ENCODE assay signal across 21 cellular contexts in the genomic region with DNA sequence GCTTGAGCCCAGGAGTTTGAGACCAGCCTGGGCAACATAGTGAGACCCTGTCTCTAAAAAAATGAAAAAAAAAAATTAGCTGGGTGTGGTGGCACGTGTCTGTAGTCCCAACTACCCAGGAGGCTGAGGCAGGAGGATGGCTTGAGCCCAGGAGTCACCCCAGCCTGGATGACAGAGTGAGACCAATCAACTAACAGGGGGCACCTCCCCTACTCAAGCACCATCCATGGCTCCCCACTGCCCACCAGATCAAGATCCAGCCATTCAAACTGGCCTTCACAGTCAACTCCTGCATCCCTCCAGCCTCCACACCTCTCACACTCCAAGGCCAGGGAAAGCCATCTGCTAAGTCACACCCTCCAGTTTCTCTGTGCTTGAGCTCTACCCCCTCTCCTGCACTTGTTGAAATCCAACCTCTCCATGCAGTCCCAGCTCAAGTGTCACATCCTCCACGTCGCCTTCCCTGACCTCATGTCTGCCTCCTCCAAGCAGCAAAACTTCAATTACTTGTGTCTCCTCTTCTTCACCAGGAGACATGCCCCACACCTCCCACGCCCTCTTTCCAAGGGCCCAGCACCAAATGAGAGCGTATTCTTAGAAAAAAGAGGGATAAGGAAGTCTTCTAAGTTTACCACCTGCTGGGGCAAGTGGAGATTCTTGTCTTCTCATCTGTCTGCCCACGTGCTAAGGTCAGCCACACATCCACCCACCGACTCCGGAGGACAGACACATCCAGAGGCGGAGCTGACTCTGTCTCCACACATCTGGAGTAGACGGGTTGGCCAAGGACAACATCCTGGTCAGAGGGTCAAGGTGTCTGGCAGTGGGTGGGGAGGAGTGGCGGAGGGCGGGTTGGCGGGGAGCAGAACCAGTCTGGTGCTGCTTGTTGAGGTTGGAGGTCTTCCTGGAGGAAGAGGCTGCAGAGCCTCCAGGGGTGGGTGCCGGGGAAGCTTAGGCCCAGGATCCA. TPM values are rescaled to one million over a fixed set of nuclear protein-coding genes. Genes with fewer than 3 reads are reported as not detected.
A peak's percentile ranks its signal among the peaks of the same experiment; 100 is the strongest.
DNase-seq lines count a peak whose midpoint lies in the region; ATAC-seq and TF ChIP-seq lines count a peak whose summit lies in the region.
"Had no signal": no experiment of that assay in that cellular context is flagged by ENCODE, and none has a peak within 500 bp of the region (broad histone marks: within the 10 kb centered on the region; RNA-seq: fewer than 3 reads in every experiment).

No MANE protein-coding gene starts in this region.

- no peaks in the 10 kb centered on the region for H3K36me3 ChIP-seq in HEK293 (ENCODE audit: control insufficient read depth in 2 of 2, insufficient read depth in 1 of 2, low read length in 2 of 2)
- H3K36me3 ChIP-seq: esophagus squamous epithelium, gastroesophageal sphincter, tibial artery had no signal

- H3K27me3 Mint-ChIP-seq in activated T-cell treated with anti-CD3 and anti-CD28 coated beads, Interleukin-2, amount 50 U/mL, for 72 hours (ENCODE audit: low read depth) = peaks cover 27% of the 10 kb centered on the region
- peaks cover 7% of the 10 kb centered on the region for H3K27me3 Mint-ChIP-seq in activated T-helper 17 cell treated with anti-CD3 and anti-CD28 coated beads, Interleukin-2, amount 50 U/mL, for 72 hours
- H3K27me3 Mint-ChIP-seq in natural killer cell treated with Interleukin-12 subunit alpha and Interleukin-12 subunit beta and Interleukin-15 and Interleukin-18, amount 100 ng/mL, for 72 hours = peaks cover 8 to 11% of the 10 kb centered on the region in 2 donors

- no peaks in the 10 kb centered on the region for H3K9me3 ChIP-seq in HEK293 (ENCODE audit: control insufficient read depth, insufficient read depth, low read depth, low read length)
- H3K9me3 ChIP-seq: esophagus squamous epithelium, gastroesophageal sphincter, tibial artery had no signal

- H3K4me1 ChIP-seq in HEK293 (ENCODE audit: control insufficient read depth, insufficient read depth, low read length) = peaks cover 2% of the 10 kb centered on the region

- no peaks in the 10 kb centered on the region for H3K9me3 Mint-ChIP-seq in activated T-cell treated with anti-CD3 and anti-CD28 coated beads, Interleukin-2, amount 50 U/mL, for 72 hours
- no peaks in the 10 kb centered on the region for H3K9me3 Mint-ChIP-seq in activated T-helper 17 cell treated with anti-CD3 and anti-CD28 coated beads, Interleukin-2, amount 50 U/mL, for 72 hours
- H3K9me3 Mint-ChIP-seq in natural killer cell treated with Interleukin-12 subunit alpha and Interleukin-12 subunit beta and Interleukin-15 and Interleukin-18, amount 100 ng/mL, for 72 hours = no peaks in the 10 kb centered on the region

- no peak for TF ChIP-seq CTCF in HEK293 (tag by site-specific recombination; IDR thresholded peaks at IDR 0.05)

- no peak overlapping the region for H3K27ac ChIP-seq in HEK293 (ENCODE audit: extremely low read depth, low read depth, low read length)
- H3K27ac ChIP-seq: gastroesophageal sphincter, HL-60, tibial artery had no signal

- no peak overlapping the region for H3K4me3 ChIP-seq in HEK293 (ENCODE audit: low read depth, low read length)
- H3K4me3 ChIP-seq: GM12878 had no signal

- CTCF ChIA-PET in HEK293 (lab: Yijun Ruan, JAX) = interaction anchor here (0.9 to 1.0 kb wide), 2 partner anchors 48 to 50 kb away, joined by 3 to 5 read pairs; no protein-coding TSS in a partner anchor

- DNase-seq in activated T-cell treated with anti-CD3 and anti-CD28 coated beads, Interleukin-2, amount 50 U/mL, for 72 hours = no peak
- DNase-seq in activated T-cell treated with anti-CD3 and anti-CD28 coated beads, Interleukin-2, amount 50 U/mL, for 1 hour = no peak
- no peak for DNase-seq in natural killer cell treated with Interleukin-12 subunit alpha and Interleukin-12 subunit beta and Interleukin-15 and Interleukin-18, amount 100 ng/mL, for 72 hours (ENCODE audit: low spot score)
- DNase-seq in activated CD4-positive, CD25-positive, alpha-beta regulatory T cell treated with anti-CD3 and anti-CD28 coated beads, Interleukin-2, amount 50 U/mL, for 72 hours = no peak
- DNase-seq: DMS79; esophagus squamous epithelium; Right ventricle myocardium superior; stimulated activated CD4-positive, alpha-beta T cell treated with anti-CD3 and anti-CD28 coated beads, Interleukin-1b, Interleukin-23, amount 100 ng/mL, for 48 hours; SW 1271; tibial artery had no signal

- POLR2A ChIA-PET in HEK293 (lab: Yijun Ruan, JAX) = interaction anchor here (0.6 kb wide), 1 partner anchor 1075 kb away, joined by 3 read pairs; no protein-coding TSS in a partner anchor

- H3K4me3 Mint-ChIP-seq in activated T-cell treated with anti-CD3 and anti-CD28 coated beads, Interleukin-2, amount 50 U/mL, for 72 hours = peak overlapping the region; percentile 87 to 89
- peak overlapping the region; percentile 81 for H3K4me3 Mint-ChIP-seq in activated T-helper 17 cell treated with anti-CD3 and anti-CD28 coated beads, Interleukin-2, amount 50 U/mL, for 72 hours
- H3K4me3 Mint-ChIP-seq in natural killer cell treated with Interleukin-12 subunit alpha and Interleukin-12 subunit beta and Interleukin-15 and Interleukin-18, amount 100 ng/mL, for 72 hours = peak overlapping the region; percentile 69
- H3K4me3 Mint-ChIP-seq: memory B cell, nephron had no signal

- no peak for ATAC-seq in activated T-cell treated with anti-CD3 and anti-CD28 coated beads, Interleukin-2, amount 50 U/mL, for 72 hours (replicated peaks in 1 of 2)
- no peak for ATAC-seq in activated T-helper 17 cell treated with anti-CD3 and anti-CD28 coated beads, Interleukin-2, amount 50 U/mL, for 72 hours (replicated peaks)
- ATAC-seq in natural killer cell treated with Interleukin-12 subunit alpha and Interleukin-12 subunit beta and Interleukin-15 and Interleukin-18, amount 100 ng/mL, for 72 hours = no peak
- ATAC-seq in HG03439 (IDR thresholded peaks at IDR 0.05; ENCODE audit: unreplicated experiment) = no peak
- no peak for ATAC-seq in HG03025 (IDR thresholded peaks at IDR 0.05; ENCODE audit: low FRiP score, unreplicated experiment)
- ATAC-seq: gastroesophageal sphincter, GM12878 had no signal

- H3K27ac Mint-ChIP-seq in activated T-cell treated with anti-CD3 and anti-CD28 coated beads, Interleukin-2, amount 50 U/mL, for 72 hours = no peak overlapping the region
- H3K27ac Mint-ChIP-seq in activated T-helper 17 cell treated with anti-CD3 and anti-CD28 coated beads, Interleukin-2, amount 50 U/mL, for 72 hours = no peak overlapping the region
- H3K27ac Mint-ChIP-seq in natural killer cell treated with Interleukin-12 subunit alpha and Interleukin-12 subunit beta and Interleukin-15 and Interleukin-18, amount 100 ng/mL, for 72 hours = no peak overlapping the region
- H3K27ac Mint-ChIP-seq: memory B cell, nephron had no signal

- peaks cover 14% of the 10 kb centered on the region for H3K4me1 Mint-ChIP-seq in activated T-cell treated with anti-CD3 and anti-CD28 coated beads, Interleukin-2, amount 50 U/mL, for 72 hours (ENCODE audit: low read depth)
- peaks cover 11% of the 10 kb centered on the region for H3K4me1 Mint-ChIP-seq in activated T-helper 17 cell treated with anti-CD3 and anti-CD28 coated beads, Interleukin-2, amount 50 U/mL, for 72 hours
- peaks cover 9 to 17% of the 10 kb centered on the region in 2 donors for H3K4me1 Mint-ChIP-seq in natural killer cell treated with Interleukin-12 subunit alpha and Interleukin-12 subunit beta and Interleukin-15 and Interleukin-18, amount 100 ng/mL, for 72 hours (ENCODE audit: low read depth in 2 of 2)
- H3K4me1 Mint-ChIP-seq: nephron had no signal

- H3K36me3 Mint-ChIP-seq in activated T-cell treated with anti-CD3 and anti-CD28 coated beads, Interleukin-2, amount 50 U/mL, for 72 hours (ENCODE audit: insufficient read depth in 2 of 2) = peaks cover 0 to 2% of the 10 kb centered on the region in 2 donors
- no peaks in the 10 kb centered on the region for H3K36me3 Mint-ChIP-seq in activated T-helper 17 cell treated with anti-CD3 and anti-CD28 coated beads, Interleukin-2, amount 50 U/mL, for 72 hours (ENCODE audit: low read depth)
- no peaks in the 10 kb centered on the region for H3K36me3 Mint-ChIP-seq in natural killer cell treated with Interleukin-12 subunit alpha and Interleukin-12 subunit beta and Interleukin-15 and Interleukin-18, amount 100 ng/mL, for 72 hours

TF ChIP-seq in HEK293, 187 proteins besides CTCF, POLR2A, EP300 and RAD21 (continues in another document):
- peak; percentile 85 for TF ChIP-seq ZFHX2 (tag by site-specific recombination; conservative IDR thresholded peaks at IDR 0.05)
- TF ChIP-seq, protein P1, sequence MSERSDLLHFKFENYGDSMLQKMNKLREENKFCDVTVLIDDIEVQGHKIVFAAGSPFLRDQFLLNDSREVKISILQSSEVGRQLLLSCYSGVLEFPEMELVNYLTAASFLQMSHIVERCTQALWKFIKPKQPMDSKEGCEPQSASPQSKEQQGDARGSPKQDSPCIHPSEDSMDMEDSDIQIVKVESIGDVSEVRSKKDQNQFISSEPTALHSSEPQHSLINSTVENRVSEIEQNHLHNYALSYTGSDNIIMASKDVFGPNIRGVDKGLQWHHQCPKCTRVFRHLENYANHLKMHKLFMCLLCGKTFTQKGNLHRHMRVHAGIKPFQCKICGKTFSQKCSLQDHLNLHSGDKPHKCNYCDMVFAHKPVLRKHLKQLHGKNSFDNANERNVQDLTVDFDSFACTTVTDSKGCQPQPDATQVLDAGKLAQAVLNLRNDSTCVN (tag by site-specific recombination; optimal IDR thresholded peaks at IDR 0.05) = no peak

RNA-seq across cellular contexts. Expression of a gene that starts 1.0 kb away (rescaled TPM):
- total RNA-seq in activated T-cell treated with anti-CD3 and anti-CD28 coated beads, Interleukin-2, amount 50 U/mL, for 72 hours = 1 to 10 TPM in 1 of 2 donors, under 1 TPM in 1; 0.84 to 1.2 TPM
- under 1 TPM; 0.58 to 0.73 TPM for total RNA-seq in activated T-helper 17 cell treated with anti-CD3 and anti-CD28 coated beads, Interleukin-2, amount 50 U/mL, for 72 hours
- total RNA-seq in natural killer cell treated with Interleukin-12 subunit alpha and Interleukin-12 subunit beta and Interleukin-15 and Interleukin-18, amount 100 ng/mL, for 72 hours = under 1 TPM; 0.24 to 0.86 TPM
- total RNA-seq: cerebellum, GM12878, MCF 10A, Right ventricle myocardium superior had no signal

RNA-seq across cellular contexts. Expression of a gene that starts 28.1 kb away (rescaled TPM):
- under 1 TPM in 1 of 2 donors, not detected in 1; 0.21 TPM for total RNA-seq in activated T-cell treated with anti-CD3 and anti-CD28 coated beads, Interleukin-2, amount 50 U/mL, for 72 hours
- under 1 TPM in 1 of 2 donors, not detected in 1; 0.11 TPM for total RNA-seq in activated T-helper 17 cell treated with anti-CD3 and anti-CD28 coated beads, Interleukin-2, amount 50 U/mL, for 72 hours
- not detected for total RNA-seq in natural killer cell treated with Interleukin-12 subunit alpha and Interleukin-12 subunit beta and Interleukin-15 and Interleukin-18, amount 100 ng/mL, for 72 hours
- total RNA-seq: cerebellum, esophagus squamous epithelium, gastroesophageal sphincter, MCF 10A, Right ventricle myocardium superior had no signal

RNA-seq across cellular contexts. Expression of a gene that starts 43.0 kb away (rescaled TPM):
- total RNA-seq in activated T-cell treated with anti-CD3 and anti-CD28 coated beads, Interleukin-2, amount 50 U/mL, for 72 hours = 100 to 1,000 TPM; 112 to 128 TPM
- 100 to 1,000 TPM; 126 to 134 TPM for total RNA-seq in activated T-helper 17 cell treated with anti-CD3 and anti-CD28 coated beads, Interleukin-2, amount 50 U/mL, for 72 hours
- 100 to 1,000 TPM; 129 to 158 TPM for total RNA-seq in natural killer cell treated with Interleukin-12 subunit alpha and Interleukin-12 subunit beta and Interleukin-15 and Interleukin-18, amount 100 ng/mL, for 72 hours
- total RNA-seq: MCF 10A had no signal

RNA-seq across cellular contexts. Expression of a gene that starts 57.6 kb away (rescaled TPM):
- 10 to 100 TPM; 13.4 to 14.8 TPM for total RNA-seq in activated T-cell treated with anti-CD3 and anti-CD28 coated beads, Interleukin-2, amount 50 U/mL, for 72 hours
- 10 to 100 TPM; 27.7 to 30.0 TPM for total RNA-seq in activated T-helper 17 cell treated with anti-CD3 and anti-CD28 coated beads, Interleukin-2, amount 50 U/mL, for 72 hours
- total RNA-seq in natural killer cell treated with Interleukin-12 subunit alpha and Interleukin-12 subunit beta and Interleukin-15 and Interleukin-18, amount 100 ng/mL, for 72 hours = 10 to 100 TPM; 27.3 to 46.3 TPM
